Comparison of ENCODE assay signal across 27 cellular contexts in genomic region chr5:42963412-42963811, GRCh38.
"Had no signal": no experiment of that assay in that cellular context is flagged by ENCODE, and none has a peak within 500 bp of the region (broad histone marks: within the 10 kb centered on the region; RNA-seq: fewer than 3 reads in every experiment).

No MANE protein-coding gene starts in this region.

- H3K27ac Mint-ChIP-seq: neural progenitor cell; progenitor cell of endocrine pancreas; stimulated activated memory B cell treated with anti-CD40 and anti-IgM and Interleukin-4, amounts not matched to agents 10 μg/mL and 1 μg/mL and 100 μg/mL, for 72 hours; stimulated activated naive CD8-positive, alpha-beta T cell treated with anti-CD3 and anti-CD28 coated beads, Interleukin-15, amount 100 ng/mL, for 72 hours; type B pancreatic cell had no signal

- H3K4me1 Mint-ChIP-seq: neural progenitor cell; stimulated activated memory B cell treated with anti-CD40 and anti-IgM and Interleukin-4, amounts not matched to agents 10 μg/mL and 1 μg/mL and 100 μg/mL, for 72 hours had no signal

- FAIRE-seq: small intestine had no signal

- H3K9me3 Mint-ChIP-seq: naive thymus-derived CD8-positive, alpha-beta T cell; natural killer cell treated with Interleukin-12 subunit alpha and Interleukin-12 subunit beta and Interleukin-15 and Interleukin-18, amount 100 ng/mL, for 72 hours; neural progenitor cell; stimulated activated memory B cell treated with anti-CD40 and anti-IgM and Interleukin-4, amounts not matched to agents 10 μg/mL and 1 μg/mL and 100 μg/mL, for 72 hours; stimulated activated naive CD8-positive, alpha-beta T cell treated with anti-CD3 and anti-CD28 coated beads, Interleukin-15, amount 100 ng/mL, for 72 hours; type B pancreatic cell had no signal

- H3K27me3 Mint-ChIP-seq: naive thymus-derived CD8-positive, alpha-beta T cell; natural killer cell treated with Interleukin-12 subunit alpha and Interleukin-12 subunit beta and Interleukin-15 and Interleukin-18, amount 100 ng/mL, for 72 hours; progenitor cell of endocrine pancreas; stimulated activated memory B cell treated with anti-CD40 and anti-IgM and Interleukin-4, amounts not matched to agents 10 μg/mL and 1 μg/mL and 100 μg/mL, for 72 hours; stimulated activated naive CD8-positive, alpha-beta T cell treated with anti-CD3 and anti-CD28 coated beads, Interleukin-15, amount 100 ng/mL, for 72 hours had no signal

- DNase-seq: naive thymus-derived CD8-positive, alpha-beta T cell; occipital lobe; ovary; posterior cingulate gyrus; psoas muscle; right cardiac atrium; right lobe of liver; sigmoid colon; small intestine; stimulated activated CD4-positive, alpha-beta T cell treated with anti-CD3 and anti-CD28 coated beads, Interleukin-15, amount 100 ng/mL, for 24 hours; stimulated activated CD4-positive, alpha-beta T cell treated with anti-CD3 and anti-CD28 coated beads, Interleukin-4, amount 100 ng/mL, for 1 hour; stimulated activated CD4-positive, alpha-beta T cell treated with anti-CD3 and anti-CD28 coated beads, Interleukin-4, amount 100 ng/mL, for 4 hours; stimulated activated CD8-positive, alpha-beta memory T cell treated with anti-CD3 and anti-CD28 coated beads, Interleukin-4, amount 100 ng/mL, for 48 hours; stimulated activated naive CD4-positive, alpha-beta T cell; stimulated activated naive CD8-positive, alpha-beta T cell treated with anti-CD3 and anti-CD28 coated beads, Interleukin-15, amount 100 ng/mL, for 72 hours; stimulated activated naive CD8-positive, alpha-beta T cell treated with anti-CD3 and anti-CD28 coated beads, Interleukin-15, Interleukin-2, amounts not matched to agents 100 U/mL and 50 U/mL, for 24 hours; substantia nigra; testis; tibial artery; transverse colon; upper lobe of right lung; uterus had no signal

- ATAC-seq: naive thymus-derived CD8-positive, alpha-beta T cell; natural killer cell treated with Interleukin-12 subunit alpha and Interleukin-12 subunit beta and Interleukin-15 and Interleukin-18, amount 100 ng/mL, for 72 hours; psoas muscle; right cardiac atrium; right lobe of liver; stimulated activated memory B cell treated with anti-CD40 and anti-IgM and Interleukin-4, amounts not matched to agents 10 μg/mL and 1 μg/mL and 100 μg/mL, for 72 hours; stimulated activated naive CD8-positive, alpha-beta T cell treated with anti-CD3 and anti-CD28 coated beads, Interleukin-15, amount 100 ng/mL, for 72 hours; stimulated activated naive CD8-positive, alpha-beta T cell treated with anti-CD3 and anti-CD28 coated beads, Interleukin-15, Interleukin-2, amounts not matched to agents 100 U/mL and 50 U/mL, for 24 hours; upper lobe of right lung had no signal

- H3K36me3 Mint-ChIP-seq: naive thymus-derived CD8-positive, alpha-beta T cell; natural killer cell treated with Interleukin-12 subunit alpha and Interleukin-12 subunit beta and Interleukin-15 and Interleukin-18, amount 100 ng/mL, for 72 hours; neural progenitor cell; stimulated activated memory B cell treated with anti-CD40 and anti-IgM and Interleukin-4, amounts not matched to agents 10 μg/mL and 1 μg/mL and 100 μg/mL, for 72 hours; type B pancreatic cell had no signal

- H3K4me3 Mint-ChIP-seq: naive thymus-derived CD8-positive, alpha-beta T cell; natural killer cell treated with Interleukin-12 subunit alpha and Interleukin-12 subunit beta and Interleukin-15 and Interleukin-18, amount 100 ng/mL, for 72 hours; neural progenitor cell; stimulated activated memory B cell treated with anti-CD40 and anti-IgM and Interleukin-4, amounts not matched to agents 10 μg/mL and 1 μg/mL and 100 μg/mL, for 72 hours; stimulated activated naive CD8-positive, alpha-beta T cell treated with anti-CD3 and anti-CD28 coated beads, Interleukin-15, amount 100 ng/mL, for 72 hours; type B pancreatic cell had no signal
